ENCODE assay signal across 8 cellular contexts in genomic region chr4:128553665-128554515, GRCh38.
DNase-seq lines count a peak whose midpoint lies in the region; ATAC-seq and TF ChIP-seq lines count a peak whose summit lies in the region.

No MANE protein-coding gene starts in this region.

- no peak overlapping the region for H3K27ac Mint-ChIP-seq in activated CD8-positive, alpha-beta T cell treated with anti-CD3 and anti-CD28 coated beads for 36 hours

- H3K27ac ChIP-seq in tibial artery = peak overlapping the region; percentile 79 to 86

- no peaks in the 10 kb centered on the region for H3K27me3 ChIP-seq in tibial artery

- H3K27me3 Mint-ChIP-seq in activated CD8-positive, alpha-beta T cell treated with anti-CD3 and anti-CD28 coated beads for 36 hours = peaks cover 19% of the 10 kb centered on the region

- peak overlapping the region; percentile 56 for H3K4me3 ChIP-seq in tibial artery

- no peaks in the 10 kb centered on the region for H3K9me3 Mint-ChIP-seq in activated CD8-positive, alpha-beta T cell treated with anti-CD3 and anti-CD28 coated beads for 36 hours

- peaks cover 10% of the 10 kb centered on the region for H3K4me1 Mint-ChIP-seq in activated CD8-positive, alpha-beta T cell treated with anti-CD3 and anti-CD28 coated beads for 36 hours (ENCODE audit: low read depth)

- no peaks in the 10 kb centered on the region for H3K36me3 Mint-ChIP-seq in activated CD8-positive, alpha-beta T cell treated with anti-CD3 and anti-CD28 coated beads for 36 hours (ENCODE audit: low read depth)

- H3K4me3 Mint-ChIP-seq in activated CD8-positive, alpha-beta T cell treated with anti-CD3 and anti-CD28 coated beads for 36 hours = peak overlapping the region; percentile 78

- peak; percentile 42 for ATAC-seq in Right ventricle myocardium superior (ENCODE audit: poor library complexity)
- ATAC-seq in activated CD8-positive, alpha-beta T cell treated with anti-CD3 and anti-CD28 coated beads for 36 hours = no peak
- no peak for ATAC-seq in GM19035 (IDR thresholded peaks at IDR 0.05; ENCODE audit: unreplicated experiment)

- no peak for DNase-seq in Right ventricle myocardium superior
- DNase-seq in cardiac septum (ENCODE audit: low spot score) = no peak
- DNase-seq in activated CD8-positive, alpha-beta T cell treated with anti-CD3 and anti-CD28 coated beads for 36 hours = no peak
- DNase-seq in kidney tubule cell (ENCODE audit: low spot score) = peak; percentile 28
- DNase-seq in tibial artery = no peak
- no peak for DNase-seq in SKM-1 (lab: John Stamatoyannopoulos, UW; ENCODE audit: unreplicated experiment)
- DNase-seq in OCI-M2 (lab: John Stamatoyannopoulos, UW; ENCODE audit: unreplicated experiment) = no peak

- intact Hi-C loops in Right ventricle myocardium superior (cut with DNase I) (loop anchor here (5.0 kb wide), 1 partner anchor 102 kb away; no protein-coding TSS in a partner anchor), cardiac septum (cut with DNase I) (loop anchor here (1.0 to 10.0 kb wide), 5 partner anchors 17 to 169 kb away; no protein-coding TSS in a partner anchor), tibial artery (cut with DNase I; ENCODE audit: low total_unique reads) (loop anchor here (10.0 kb wide), 1 partner anchor 269 kb away; the partner anchor contains the start of gene PGRMC2)
- intact Hi-C loops in activated CD8-positive, alpha-beta T cell treated with anti-CD3 and anti-CD28 coated beads for 36 hours (cut with micrococcal nuclease) = no loop called here

- POLR2A ChIA-PET in activated CD8-positive, alpha-beta T cell treated with anti-CD3 and anti-CD28 coated beads for 36 hours (lab: Charles Lee) = interaction anchor here (1.2 kb wide), 1 partner anchor 25 kb away, joined by 3 read pairs; no protein-coding TSS in a partner anchor

- peaks cover 0 to 14% (median 6%) of the 10 kb centered on the region in 4 donors for H3K4me1 ChIP-seq in tibial artery

- CTCF ChIA-PET in activated CD8-positive, alpha-beta T cell treated with anti-CD3 and anti-CD28 coated beads for 36 hours (lab: Charles Lee) = interaction anchor here (0.6 to 3.5 kb wide), 4 partner anchors 13 to 100 kb away, joined by 3 to 18 read pairs (median 4); no protein-coding TSS in a partner anchor

- no peaks in the 10 kb centered on the region for H3K9me3 ChIP-seq in tibial artery

- H3K36me3 ChIP-seq in tibial artery = no peaks in the 10 kb centered on the region

- TF ChIP-seq CTCF in activated CD8-positive, alpha-beta T cell treated with anti-CD3 and anti-CD28 coated beads for 36 hours (IDR thresholded peaks at IDR 0.05) = no peak
- no peak for TF ChIP-seq CTCF in tibial artery (IDR thresholded peaks at IDR 0.05)
